Comparison of ENCODE assay signal across 1 cellular context in genomic region chr5:177434942-177435738, GRCh38.
TF ChIP-seq lines count a peak whose summit lies in the region.

No MANE protein-coding gene starts in this region.

TF ChIP-seq in GM12891, 5 proteins besides CTCF, POLR2A, EP300 and RAD21 (continued from another document):
- TF ChIP-seq PAX5 (IDR thresholded peaks at IDR 0.05; ENCODE audit: insufficient read depth, low read length, severe bottlenecking) (no peak), POU2F2 (IDR thresholded peaks at IDR 0.05; ENCODE audit: low read depth, low read length) (no peak), SPI1 (IDR thresholded peaks at IDR 0.05; ENCODE audit: low read depth, low read length) (no peak)
TF ChIP-seq in GM12891: peak in this region for 0.
